ENCODE assay signal across 9 cellular contexts in genomic region chr14:74425525-74426201, GRCh38. TPM values are rescaled to one million over a fixed set of nuclear protein-coding genes. Genes with fewer than 3 reads are reported as not detected.
A peak's percentile ranks its signal among the peaks of the same experiment; 100 is the strongest.
DNase-seq lines count a peak whose midpoint lies in the region; ATAC-seq and TF ChIP-seq lines count a peak whose summit lies in the region.
"Had no signal": no experiment of that assay in that cellular context is flagged by ENCODE, and none has a peak within 500 bp of the region (broad histone marks: within the 10 kb centered on the region; RNA-seq: fewer than 3 reads in every experiment).

No MANE protein-coding gene starts in this region.

- no peaks in the 10 kb centered on the region for H3K9me3 ChIP-seq in lung (ENCODE audit: control insufficient read depth in 2 of 2, insufficient read depth in 1 of 2, low read length in 1 of 2)
- no peaks in the 10 kb centered on the region for H3K9me3 ChIP-seq in suprapubic skin

- H3K27me3 ChIP-seq in lung (ENCODE audit: control insufficient read depth, insufficient read depth) (no peaks in the 10 kb centered on the region), suprapubic skin (peaks cover 38% of the 10 kb centered on the region)

- DNase-seq in GM12865 (ENCODE audit: low read depth) (peak; percentile 21), T1000 (lab: John Stamatoyannopoulos, UW) (peak; percentile 40), T47D (ENCODE audit: low read depth in 1 of 2, low spot score in 1 of 2) (peak; percentile 56 to 88), lung (ENCODE audit: low spot score) (no peak), suprapubic skin (ENCODE audit: low spot score in 2 of 2) (peak in 1 of 2 donors; percentile 74), NCI-H82 (lab: John Stamatoyannopoulos, UW) (no peak)

- no peak for TF ChIP-seq EP300 in suprapubic skin (IDR thresholded peaks at IDR 0.05)

- H3K4me3 ChIP-seq in GM12865 (ENCODE audit: low read depth, low read length) (no peak overlapping the region), lung (no peak overlapping the region), suprapubic skin (peak overlapping the region; percentile 23)

- 4 to 5% methylated on average over 39 to 66 of the region's 66 CpGs for WGBS in lung, 2 donors
- 8% methylated on average over 11 of the region's 66 CpGs for WGBS in suprapubic skin

- H3K27ac ChIP-seq in lung (ENCODE audit: low read depth in 1 of 2, low read length in 1 of 2) (no peak overlapping the region), suprapubic skin (no peak overlapping the region)

- TF ChIP-seq POLR2A in suprapubic skin (IDR thresholded peaks at IDR 0.05): no peak

- H3K4me1 ChIP-seq in lung (ENCODE audit: control insufficient read depth in 2 of 2, insufficient read depth in 2 of 2, low read length in 2 of 2) (peaks cover 0 to 3% of the 10 kb centered on the region in 2 donors), suprapubic skin (peaks cover 5% of the 10 kb centered on the region)

- TF ChIP-seq CTCF in GM12865 (IDR thresholded peaks at IDR 0.05; ENCODE audit: insufficient read depth, low read depth, low read length, missing control alignments): no peak
- no peak for TF ChIP-seq CTCF in lung (IDR thresholded peaks at IDR 0.05; ENCODE audit: control extremely low read depth, extremely low read depth)
- no peak for TF ChIP-seq CTCF in suprapubic skin (IDR thresholded peaks at IDR 0.05)

- in situ Hi-C loops in T47D (cut with HindIII; ENCODE audit: low pct_unique_long_range_greater_than_20kb, low sequenced_read_pairs): no loop called here

- H3K36me3 ChIP-seq in lung (ENCODE audit: control insufficient read depth in 2 of 2, insufficient read depth in 2 of 2, low read length in 2 of 2) (no peaks in the 10 kb centered on the region), suprapubic skin (no peaks in the 10 kb centered on the region)

- peak; percentile 63 for ATAC-seq in lung (ENCODE audit: insufficient read depth, low FRiP score)
- no peak for ATAC-seq in HG02642 (IDR thresholded peaks at IDR 0.05; ENCODE audit: poor library complexity, unreplicated experiment)
- no peak for ATAC-seq in HG02610 (IDR thresholded peaks at IDR 0.05; ENCODE audit: unreplicated experiment)

RNA-seq across cellular contexts. Expression of gene SYNDIG1L, which starts 0.3 kb away (rescaled TPM):
- total RNA-seq in lung (1 to 10 TPM in 1 of 2 donors, under 1 TPM in 1; 0.74 to 1.1 TPM), suprapubic skin (under 1 TPM in 3 of 4 donors, not detected in 1; 0.21 to 0.91 (median 0.32) TPM)
- polyA plus RNA-seq in lung: 1 to 10 TPM in 1 of 2 donors, under 1 TPM in 1; 0.39 to 1.2 TPM
- total RNA-seq: urinary bladder had no signal

Comparison
In these comparisons a context has a peak if more than half of its experiments do, and no peak if none do; other contexts are left out.
1. DNase-seq: peak in GM12865 (single experiment), T1000 (single experiment) and T47D (2 of 2); none in lung (single experiment) and NCI-H82 (single experiment).